8 cellular contexts compared by ENCODE assay signal in genomic region chr1:32743380-32744062, GRCh38. TPM values are rescaled to one million over a fixed set of nuclear protein-coding genes. Genes with fewer than 3 reads are reported as not detected.
DNase-seq lines count a peak whose midpoint lies in the region; ATAC-seq, FAIRE-seq and TF ChIP-seq lines count a peak whose summit lies in the region.

No MANE protein-coding gene starts in this region.

- peaks cover 11% of the 10 kb centered on the region for H3K79me2 ChIP-seq in K562 (ENCODE audit: control insufficient read depth, insufficient read depth, low read length)

- no peak for TF ChIP-seq CTCF in HEK293 (tag by site-specific recombination; IDR thresholded peaks at IDR 0.05)
- TF ChIP-seq CTCF in K562 (IDR thresholded peaks at IDR 0.05 in 2 of 3, conservative IDR thresholded peaks at IDR 0.05 in 1 of 3; ENCODE audit: insufficient read depth in 2 of 3, low read depth in 1 of 3, low read length in 3 of 3) = no peak
- no peak for TF ChIP-seq CTCF in kidney epithelial cell (IDR thresholded peaks at IDR 0.05; ENCODE audit: insufficient read depth, low read length, poor library complexity, severe bottlenecking)
- peak in 1 of 7 experiments; percentile 5 for TF ChIP-seq CTCF in stomach (IDR thresholded peaks at IDR 0.05)

- H3K9me1 ChIP-seq in K562 (ENCODE audit: control insufficient read depth, insufficient read depth, low read length) = no peaks in the 10 kb centered on the region

- no peak overlapping the region for H2AFZ ChIP-seq in K562 (ENCODE audit: low read depth, low read length)

- H3K4me3 ChIP-seq in HEK293 (ENCODE audit: low read depth, low read length) (no peak overlapping the region), K562 (no peak overlapping the region), kidney epithelial cell (ENCODE audit: low read depth, low read length) (peak overlapping the region; percentile 84), stomach (peak overlapping the region; percentile 66 to 85 (median 80))

- BruUV-seq in K562 (replicated peaks; lab: Mats Ljungman, UMichigan) = no TSS peak

- no peak for TF ChIP-seq POLR2A in K562 (conservative IDR thresholded peaks at IDR 0.05)
- no peak for TF ChIP-seq POLR2A in stomach (IDR thresholded peaks at IDR 0.05)

- FAIRE-seq in K562 (lab: Jason Lieb, UNC) = no peak

- peak overlapping the region in 1 of 2 experiments; percentile 94; a peak in 2 of 4 replicates for H3K9ac ChIP-seq in K562 (ENCODE audit: insufficient read depth in 1 of 2, low read depth in 2 of 2, low read length in 2 of 2)

- no peaks in the 10 kb centered on the region for H3K9me3 ChIP-seq in HEK293 (ENCODE audit: control insufficient read depth, insufficient read depth, low read depth, low read length)
- no peaks in the 10 kb centered on the region for H3K9me3 ChIP-seq in K562 (replicated peaks; ENCODE audit: control insufficient read depth, insufficient read depth, low read depth, low read length)
- H3K9me3 ChIP-seq in stomach = no peaks in the 10 kb centered on the region

- H3K4me2 ChIP-seq in K562 (ENCODE audit: insufficient read depth, low read length) = no peak overlapping the region

- CTCF ChIA-PET in HEK293 (lab: Yijun Ruan, JAX) = interaction anchor here (0.9 to 2.4 kb wide), 5 partner anchors 10 to 38 kb away, joined by 3 to 13 read pairs (median 6); no protein-coding TSS in a partner anchor
- CTCF ChIA-PET in K562 (lab: Yijun Ruan, JAX; ENCODE audit: low intra/inter-chr PET ratio) = no interaction called here

- peaks cover 0 to 13% of the 10 kb centered on the region in 2 experiments; a peak in 2 of 3 replicates for H3K36me3 ChIP-seq in HEK293 (ENCODE audit: control insufficient read depth in 2 of 2, insufficient read depth in 1 of 2, low read length in 2 of 2)
- H3K36me3 ChIP-seq in K562 (ENCODE audit: control insufficient read depth, insufficient read depth, low read length) = no peaks in the 10 kb centered on the region
- no peaks in the 10 kb centered on the region for H3K36me3 ChIP-seq in kidney epithelial cell (ENCODE audit: control insufficient read depth, insufficient read depth, low read length)
- H3K36me3 ChIP-seq in stomach = peaks cover 0 to 3% (median 0%) of the 10 kb centered on the region in 4 donors

- TF ChIP-seq RAD21 in K562 (CRISPR knock-in tag; conservative IDR thresholded peaks at IDR 0.05 in 1 of 2, IDR thresholded peaks at IDR 0.05 in 1 of 2) = no peak

- POLR2A ChIA-PET in HEK293 (lab: Yijun Ruan, JAX) = interaction anchor here (1.8 kb wide), 1 partner anchor 31 kb away, joined by 9 read pairs; no protein-coding TSS in a partner anchor
- POLR2A ChIA-PET in K562 (lab: Yijun Ruan, JAX) = interaction anchor here (0.7 to 2.1 kb wide), 6 partner anchors 7 to 500 kb away, joined by 3 to 7 read pairs (median 4); no protein-coding TSS in a partner anchor

- intact Hi-C loops in K562 (cut with micrococcal nuclease) (no loop called here), stomach (cut with DNase I; ENCODE audit: low total_unique reads) (no loop called here)

- no peak for TF ChIP-seq EP300 in K562 (IDR thresholded peaks at IDR 0.05; ENCODE audit: low read length)
- no peak for TF ChIP-seq EP300 in stomach (IDR thresholded peaks at IDR 0.05)

- H3K4me1 ChIP-seq in HEK293 (ENCODE audit: control insufficient read depth, insufficient read depth, low read length) (no peaks in the 10 kb centered on the region; the same call in 1 of the 2 replicates), K562 (replicated peaks in 1 of 2; ENCODE audit: control insufficient read depth in 2 of 2, insufficient read depth in 2 of 2, low read length in 2 of 2) (peaks cover 29 to 36% of the 10 kb centered on the region in 2 experiments; a peak in 4 of 5 replicates), stomach (peaks cover 29 to 75% (median 65%) of the 10 kb centered on the region in 4 donors)

- in situ Hi-C loops in K562 (cut with MboI) = no loop called here

- H3K27me3 ChIP-seq in K562 (ENCODE audit: control insufficient read depth in 2 of 2, insufficient read depth in 2 of 2, low read length in 2 of 2) (no peaks in the 10 kb centered on the region), kidney epithelial cell (ENCODE audit: control insufficient read depth, insufficient read depth, low read length) (no peaks in the 10 kb centered on the region), stomach (peaks cover 0 to 7% (median 0%) of the 10 kb centered on the region in 3 donors)

- H4K20me1 ChIP-seq in K562 (replicated peaks; ENCODE audit: control insufficient read depth, insufficient read depth, low read length) = no peaks in the 10 kb centered on the region

- H3K27ac ChIP-seq in HEK293 (ENCODE audit: extremely low read depth, low read depth, low read length) = no peak overlapping the region
- H3K27ac ChIP-seq in K562 (ENCODE audit: extremely low read depth, low read depth, low read length) = no peak overlapping the region
- peak overlapping the region; percentile 96 to 98 (median 97) for H3K27ac ChIP-seq in stomach

- ATAC-seq in K562 (no peak), HG02981 (IDR thresholded peaks at IDR 0.05; ENCODE audit: unreplicated experiment) (no peak)

- no peak for DNase-seq in K562 (ENCODE audit: extremely low read depth in 1 of 4, low spot score in 3 of 4)
- DNase-seq in kidney epithelial cell (ENCODE audit: low read depth) = no peak
- DNase-seq in stomach = peak; percentile 76
- DNase-seq in stimulated activated CD4-positive, alpha-beta T cell treated with anti-CD3 and anti-CD28 coated beads, Interleukin-2, amount 100 ng/mL, for 48 hours = no peak
- no peak for DNase-seq in Kasumi-1 (lab: John Stamatoyannopoulos, UW)
- DNase-seq in stimulated activated CD4-positive, alpha-beta T cell treated with anti-CD3 and anti-CD28 coated beads, Interleukin-4, amount 100 ng/mL, for 4 hours = no peak

- 48% methylated on average over 5 of the region's 5 CpGs for WGBS in K562 (ENCODE audit: insufficient coverage, low coverage, missing lambda C conversion rate)
- WGBS in stomach, 5 donors = 19 to 37% (median 25%) methylated on average over 5 of the region's 5 CpGs

TF ChIP-seq in HEK293, 187 proteins besides CTCF, POLR2A, EP300 and RAD21:
- TF ChIP-seq ZBTB8A (tag by site-specific recombination; IDR thresholded peaks at IDR 0.05) = 0 out of 2 replicates have a peak, but pooled peaks have one; percentile 5
- no peak for TF ChIP-seq ZNF791 (tag by site-specific recombination; IDR thresholded peaks at IDR 0.05)

TF ChIP-seq in K562, 482 proteins besides CTCF, POLR2A, EP300 and RAD21 (continues in another document):
- TF ChIP-seq DDX20 (tag; IDR thresholded peaks at IDR 0.05; ENCODE audit: low read depth) (no peak), GABPB2 (CRISPR knock-in tag; conservative IDR thresholded peaks at IDR 0.05) (no peak), ZNF143 (CRISPR knock-in tag; IDR thresholded peaks at IDR 0.05) (no peak), PHF21A (IDR thresholded peaks at IDR 0.05; ENCODE audit: borderline replicate concordance, low read depth) (0 out of 2 replicates have a peak, but pooled peaks have one; percentile 9), KDM5B (IDR thresholded peaks at IDR 0.05; ENCODE audit: insufficient replicate concordance, low read depth, low read length) (peak; percentile 24), MEF2D (tag; conservative IDR thresholded peaks at IDR 0.05; ENCODE audit: low read depth) (no peak), JUN (IDR thresholded peaks at IDR 0.05; ENCODE audit: borderline replicate concordance, low read depth, low read length) (no peak), JUN (CRISPR knock-in tag; IDR thresholded peaks at IDR 0.05; ENCODE audit: borderline replicate concordance) (no peak), ZNF232 (CRISPR knock-in tag; IDR thresholded peaks at IDR 0.05) (no peak), RFX1 (IDR thresholded peaks at IDR 0.05) (no peak)
- TF ChIP-seq, protein P1, sequence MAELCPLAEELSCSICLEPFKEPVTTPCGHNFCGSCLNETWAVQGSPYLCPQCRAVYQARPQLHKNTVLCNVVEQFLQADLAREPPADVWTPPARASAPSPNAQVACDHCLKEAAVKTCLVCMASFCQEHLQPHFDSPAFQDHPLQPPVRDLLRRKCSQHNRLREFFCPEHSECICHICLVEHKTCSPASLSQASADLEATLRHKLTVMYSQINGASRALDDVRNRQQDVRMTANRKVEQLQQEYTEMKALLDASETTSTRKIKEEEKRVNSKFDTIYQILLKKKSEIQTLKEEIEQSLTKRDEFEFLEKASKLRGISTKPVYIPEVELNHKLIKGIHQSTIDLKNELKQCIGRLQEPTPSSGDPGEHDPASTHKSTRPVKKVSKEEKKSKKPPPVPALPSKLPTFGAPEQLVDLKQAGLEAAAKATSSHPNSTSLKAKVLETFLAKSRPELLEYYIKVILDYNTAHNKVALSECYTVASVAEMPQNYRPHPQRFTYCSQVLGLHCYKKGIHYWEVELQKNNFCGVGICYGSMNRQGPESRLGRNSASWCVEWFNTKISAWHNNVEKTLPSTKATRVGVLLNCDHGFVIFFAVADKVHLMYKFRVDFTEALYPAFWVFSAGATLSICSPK (IDR thresholded peaks at IDR 0.05; ENCODE audit: borderline replicate concordance) = no peak
- TF ChIP-seq, protein P2, sequence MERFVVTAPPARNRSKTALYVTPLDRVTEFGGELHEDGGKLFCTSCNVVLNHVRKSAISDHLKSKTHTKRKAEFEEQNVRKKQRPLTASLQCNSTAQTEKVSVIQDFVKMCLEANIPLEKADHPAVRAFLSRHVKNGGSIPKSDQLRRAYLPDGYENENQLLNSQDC (CRISPR knock-in tag; IDR thresholded peaks at IDR 0.05) = no peak

RNA-seq across cellular contexts. Expression of gene SYNC, which starts 41.0 kb away (rescaled TPM):
- total RNA-seq in K562 (2011; cell fraction: chromatin; rRNA removed; ENCODE audit: low replicate concordance) = 2.1 and 2.4 TPM in 2 replicates
- total RNA-seq in K562 (2011; cell fraction: nucleolus; rRNA removed) = 1.7 and 1.8 TPM in 2 replicates
- 1.2 and 1.5 TPM in 2 replicates for total RNA-seq in K562 (2011; cell fraction: nucleoplasm; rRNA removed)
- total RNA-seq in K562 (2014; rRNA removed) = 0.86 and 1.1 TPM in 2 replicates
- total RNA-seq in K562 (2014; rRNA removed; fragmentation: Illumina TruSeq; extraction: Trizol) = 0.83 and 0.91 TPM in 2 replicates
- total RNA-seq in K562 (2015; rRNA removed; fragmentation: Illumina TruSeq; extraction: Trizol) = 0.87 and 1.1 TPM in 2 replicates
- total RNA-seq in K562 (2021) = 0.62 and 0.87 TPM in 2 replicates
- 0.43 and 0.98 TPM in 2 replicates for polyA plus RNA-seq in K562 (2011; rRNA removed)
- polyA plus RNA-seq in K562 (2011; cell fraction: cytosol; rRNA removed) = 0.16 and 0.22 TPM in 2 replicates
- polyA plus RNA-seq in K562 (2011; cell fraction: nucleus; rRNA removed) = 0.37 and 0.92 TPM in 2 replicates
- 0.26 and 0.47 TPM in 2 replicates for polyA plus RNA-seq in K562 (2012)
- polyA plus RNA-seq in K562 (2014; fragmentation: Illumina TruSeq; extraction: Trizol) = 0.84 and 1.1 TPM in 2 replicates
- polyA plus RNA-seq in K562 (2014; fragmentation: Nextera tagmentation; extraction: Ambion mirVana) = under 1 TPM; 0.49 to 0.74 TPM
- 0.88 and 1.1 TPM in 2 replicates for polyA plus RNA-seq in K562 (2014; rRNA removed)
- polyA minus RNA-seq in K562 (2011; rRNA and poly(A)+ RNA removed) = 1.2 and 1.3 TPM in 2 replicates
- polyA minus RNA-seq in K562 (2011; cell fraction: cytosol; rRNA and poly(A)+ RNA removed) = 0.73 and 0.76 TPM in 2 replicates
- polyA minus RNA-seq in K562 (2011; cell fraction: nucleus; rRNA and poly(A)+ RNA removed) = 0.22 and 0.54 TPM in 2 replicates
- total RNA-seq in kidney epithelial cell = 2.7 and 3.8 TPM in 2 replicates
- 10 to 100 TPM; 12.3 to 38.5 (median 22.8) TPM for total RNA-seq in stomach
- 10 to 100 TPM in 1 of 3 donors, 1 to 10 TPM in 2; 5.5 to 11.6 (median 6.0) TPM for polyA plus RNA-seq in stomach

Comparison
In these comparisons a context has a peak if more than half of its experiments do, and no peak if none do; other contexts are left out.
1. H3K27ac ChIP-seq: peak in stomach (5 of 5); none in HEK293 (single experiment) and K562 (single experiment).
2. H3K4me3 ChIP-seq: peak in kidney epithelial cell (single experiment) and stomach (4 of 4); none in HEK293 (single experiment) and K562 (single experiment).
3. Of the 44 proteins assayed by ChIP-seq in both K562 and HEK293: peak only in K562: none; only in HEK293: ZBTB8A; in both: none; in neither: 43.